In the genomic region with DNA sequence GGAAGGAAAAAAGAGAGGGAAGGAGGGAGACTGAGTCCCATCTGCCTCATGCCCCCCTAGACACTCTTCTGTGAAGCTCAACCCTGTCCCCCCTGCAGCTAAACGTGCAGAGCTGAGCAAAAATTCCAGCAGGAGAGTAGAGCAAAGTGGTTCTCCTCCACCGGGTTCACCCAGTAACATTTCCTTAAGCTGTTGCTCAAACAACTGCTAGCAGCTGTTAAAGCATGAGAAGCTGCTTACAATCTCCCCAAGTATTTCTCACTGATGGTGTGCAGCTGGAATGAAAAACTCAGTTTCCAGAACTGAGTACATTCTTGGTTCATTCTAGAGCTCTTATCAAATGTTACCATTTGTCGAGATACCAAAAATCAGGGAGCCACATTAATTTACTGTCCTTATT, we compare ENCODE assay signal across 32 cellular contexts.
DNase-seq lines count a peak whose midpoint lies in the region; ATAC-seq, FAIRE-seq and TF ChIP-seq lines count a peak whose summit lies in the region.
"Had no signal": no experiment of that assay in that cellular context is flagged by ENCODE, and none has a peak within 500 bp of the region (broad histone marks: within the 10 kb centered on the region; RNA-seq: fewer than 3 reads in every experiment).

No MANE protein-coding gene starts in this region.

- H2BK5ac ChIP-seq in mesenchymal stem cell (ENCODE audit: low read depth, low read length, poor library complexity, severe bottlenecking): no peak overlapping the region

- POLR2A ChIA-PET in endothelial cell of umbilical vein (lab: Charles Lee): no interaction called here
- POLR2A ChIA-PET in activated CD4-positive, alpha-beta memory T cell treated with anti-CD3 and anti-CD28 coated beads, Interleukin-2, amount 10 ng/mL, durations not matched to agents 7 days and 5 days (lab: Charles Lee): no interaction called here

- intact Hi-C loops in left cardiac atrium (cut with DNase I) (no loop called here), Right ventricle myocardium superior (cut with DNase I) (no loop called here), endothelial cell of umbilical vein (cut with micrococcal nuclease) (no loop called here), lower lobe of right lung (cut with DNase I) (no loop called here)

- H3K36me3 Mint-ChIP-seq in activated CD4-positive, alpha-beta memory T cell treated with anti-CD3 and anti-CD28 coated beads, Interleukin-2, amount 10 ng/mL, durations not matched to agents 7 days and 5 days (ENCODE audit: low read depth): peaks cover 33% of the 10 kb centered on the region
- peaks cover under 1 to 3% of the 10 kb centered on the region in 2 donors for H3K36me3 Mint-ChIP-seq in activated T-cell treated with anti-CD3 and anti-CD28 coated beads, Interleukin-2, amount 50 U/mL, for 72 hours (ENCODE audit: insufficient read depth in 2 of 2)

- H2BK15ac ChIP-seq in mesenchymal stem cell (ENCODE audit: low read depth, poor library complexity, severe bottlenecking): no peak overlapping the region

- no peaks in the 10 kb centered on the region for H3K9me3 Mint-ChIP-seq in activated CD4-positive, alpha-beta memory T cell treated with anti-CD3 and anti-CD28 coated beads, Interleukin-2, amount 10 ng/mL, durations not matched to agents 7 days and 5 days
- no peaks in the 10 kb centered on the region for H3K9me3 Mint-ChIP-seq in activated T-cell treated with anti-CD3 and anti-CD28 coated beads, Interleukin-2, amount 50 U/mL, for 72 hours
- H3K9me3 Mint-ChIP-seq: activated T-helper 2 cell treated with anti-CD3 and anti-CD28 coated beads, Interferon-gamma antibody, Interleukin-2, Interleukin-4, amounts not matched to agents 10 μg/mL and 5 μg/mL and 100 μg/mL, durations not matched to agents 14 hours and 24 hours and 36 hours; brain had no signal

- WGBS in mesenchymal stem cell: 55% methylated on average over 3 of the region's 3 CpGs

- H3K27me3 Mint-ChIP-seq in activated CD4-positive, alpha-beta memory T cell treated with anti-CD3 and anti-CD28 coated beads, Interleukin-2, amount 10 ng/mL, durations not matched to agents 7 days and 5 days: no peaks in the 10 kb centered on the region
- no peaks in the 10 kb centered on the region for H3K27me3 Mint-ChIP-seq in activated T-cell treated with anti-CD3 and anti-CD28 coated beads, Interleukin-2, amount 50 U/mL, for 72 hours (ENCODE audit: low read depth)
- H3K27me3 Mint-ChIP-seq: activated CD4-positive, alpha-beta T cell treated with anti-CD3 and anti-CD28 coated beads for 36 hours; brain had no signal

- H3K9me1 ChIP-seq in endothelial cell of umbilical vein (replicated peaks; ENCODE audit: control insufficient read depth, extremely low read depth, insufficient read depth, low read length): no peaks in the 10 kb centered on the region

- H3K36me3 ChIP-seq in endothelial cell of umbilical vein (ENCODE audit: control insufficient read depth in 2 of 2, extremely low read depth in 1 of 2, insufficient read depth in 2 of 2, low read length in 2 of 2) (no peaks in the 10 kb centered on the region), mesenchymal stem cell (ENCODE audit: control insufficient read depth in 1 of 2, insufficient read depth in 2 of 2, low read depth in 1 of 2, low read length in 2 of 2) (peaks cover 0 to 33% of the 10 kb centered on the region in 2 experiments), lower lobe of right lung (no peaks in the 10 kb centered on the region)
- H3K36me3 ChIP-seq: neutrophil had no signal

- H3K4me1 Mint-ChIP-seq in activated CD4-positive, alpha-beta memory T cell treated with anti-CD3 and anti-CD28 coated beads, Interleukin-2, amount 10 ng/mL, durations not matched to agents 7 days and 5 days: peaks cover 15% of the 10 kb centered on the region
- peaks cover 24% of the 10 kb centered on the region for H3K4me1 Mint-ChIP-seq in activated T-cell treated with anti-CD3 and anti-CD28 coated beads, Interleukin-2, amount 50 U/mL, for 72 hours (ENCODE audit: low read depth)

- no peak for TF ChIP-seq POLR2A in endothelial cell of umbilical vein (IDR thresholded peaks at IDR 0.05; ENCODE audit: low read depth, low read length)

- H4K8ac ChIP-seq in mesenchymal stem cell (ENCODE audit: low read length): no peak overlapping the region

- no peak overlapping the region for H3K4ac ChIP-seq in mesenchymal stem cell (ENCODE audit: low read depth in 1 of 2, low read length in 2 of 2)

- H3K4me1 ChIP-seq in endothelial cell of umbilical vein (ENCODE audit: control insufficient read depth, extremely low read depth, insufficient read depth, low read length) (peaks cover 3% of the 10 kb centered on the region), mesenchymal stem cell (ENCODE audit: control insufficient read depth, insufficient read depth, low read depth, low read length) (peaks cover 1% of the 10 kb centered on the region), lower lobe of right lung (no peaks in the 10 kb centered on the region)
- H3K4me1 ChIP-seq: tibial artery had no signal

- H3K27me3 ChIP-seq in endothelial cell of umbilical vein (ENCODE audit: control insufficient read depth in 2 of 2, insufficient read depth in 2 of 2, low read length in 2 of 2) (no peaks in the 10 kb centered on the region), mesenchymal stem cell (ENCODE audit: control insufficient read depth in 1 of 2, insufficient read depth in 1 of 2, low read length in 2 of 2) (no peaks in the 10 kb centered on the region), lower lobe of right lung (ENCODE audit: low read depth) (no peaks in the 10 kb centered on the region)
- H3K27me3 ChIP-seq: MG63, neutrophil, tibial artery had no signal

- TF ChIP-seq CTCF in endothelial cell of umbilical vein (IDR thresholded peaks at IDR 0.05; ENCODE audit: extremely low read depth in 1 of 2, insufficient read depth in 1 of 2, low read depth in 1 of 2, low read length in 2 of 2) (no peak), lower lobe of right lung (IDR thresholded peaks at IDR 0.05) (no peak)

- H4K91ac ChIP-seq in mesenchymal stem cell (ENCODE audit: low read length): no peak overlapping the region

- no peak overlapping the region for H3K27ac ChIP-seq in endothelial cell of umbilical vein (ENCODE audit: insufficient read depth, low read depth, low read length)
- no peak overlapping the region for H3K27ac ChIP-seq in mesenchymal stem cell (ENCODE audit: low read length, poor library complexity, severe bottlenecking)
- H3K27ac ChIP-seq in lower lobe of right lung: no peak overlapping the region
- H3K27ac ChIP-seq: epithelial cell of prostate, neutrophil, tibial artery had no signal

- H3K27ac Mint-ChIP-seq in activated CD4-positive, alpha-beta memory T cell treated with anti-CD3 and anti-CD28 coated beads, Interleukin-2, amount 10 ng/mL, durations not matched to agents 7 days and 5 days: no peak overlapping the region
- no peak overlapping the region for H3K27ac Mint-ChIP-seq in activated T-cell treated with anti-CD3 and anti-CD28 coated beads, Interleukin-2, amount 50 U/mL, for 72 hours
- H3K27ac Mint-ChIP-seq: activated CD4-positive, alpha-beta T cell treated with anti-CD3 and anti-CD28 coated beads for 36 hours; activated CD8-positive, alpha-beta T cell treated with anti-CD3 and anti-CD28 coated beads, Interleukin-2, amount 10 ng/mL, durations not matched to agents 7 days and 5 days; activated T-helper 2 cell treated with anti-CD3 and anti-CD28 coated beads, Interferon-gamma antibody, Interleukin-2, Interleukin-4, amounts not matched to agents 10 μg/mL and 5 μg/mL and 100 μg/mL, durations not matched to agents 14 hours and 24 hours and 36 hours had no signal

- no peak overlapping the region for H2AK5ac ChIP-seq in mesenchymal stem cell (ENCODE audit: low read length, severe bottlenecking)

- ATAC-seq in left cardiac atrium (peak; percentile 28 to 35), Right ventricle myocardium superior (ENCODE audit: poor library complexity) (no peak), lower lobe of right lung (no peak)
- no peak for ATAC-seq in activated T-cell treated with anti-CD3 and anti-CD28 coated beads, Interleukin-2, amount 50 U/mL, for 72 hours (replicated peaks in 1 of 2)
- ATAC-seq: activated CD4-positive, alpha-beta T cell treated with anti-CD3 and anti-CD28 coated beads for 36 hours; activated CD8-positive, alpha-beta T cell treated with anti-CD3 and anti-CD28 coated beads, Interleukin-2, amount 10 ng/mL, durations not matched to agents 7 days and 5 days; Panc1 had no signal

- peak; percentile 68 for FAIRE-seq in endothelial cell of umbilical vein (lab: Jason Lieb, UNC)
- FAIRE-seq: GM12892, kidney had no signal

- H3K79me1 ChIP-seq in mesenchymal stem cell (replicated peaks; ENCODE audit: low read length, poor library complexity, severe bottlenecking): peaks cover 16% of the 10 kb centered on the region

- H2AFZ ChIP-seq in endothelial cell of umbilical vein (ENCODE audit: low read depth, low read length) (no peak overlapping the region), mesenchymal stem cell (ENCODE audit: low read depth, low read length) (no peak overlapping the region)

- no peak overlapping the region for H3K4me3 Mint-ChIP-seq in activated CD4-positive, alpha-beta memory T cell treated with anti-CD3 and anti-CD28 coated beads, Interleukin-2, amount 10 ng/mL, durations not matched to agents 7 days and 5 days
- no peak overlapping the region for H3K4me3 Mint-ChIP-seq in activated T-cell treated with anti-CD3 and anti-CD28 coated beads, Interleukin-2, amount 50 U/mL, for 72 hours
- H3K4me3 Mint-ChIP-seq: activated CD4-positive, alpha-beta T cell treated with anti-CD3 and anti-CD28 coated beads for 36 hours; activated CD8-positive, alpha-beta T cell treated with anti-CD3 and anti-CD28 coated beads, Interleukin-2, amount 10 ng/mL, durations not matched to agents 7 days and 5 days; brain had no signal

- H3K18ac ChIP-seq in mesenchymal stem cell (ENCODE audit: low read depth in 1 of 2, low read length in 2 of 2): no peak overlapping the region

- H3K9ac ChIP-seq in endothelial cell of umbilical vein (replicated peaks; ENCODE audit: extremely low read depth, insufficient read depth, low read length) (no peak overlapping the region), mesenchymal stem cell (ENCODE audit: low read length) (no peak overlapping the region)

- no peak overlapping the region for H3K4me3 ChIP-seq in endothelial cell of umbilical vein (replicated peaks in 1 of 3; ENCODE audit: insufficient read depth in 1 of 3, low read depth in 1 of 3, low read length in 3 of 3)
- H3K4me3 ChIP-seq in mesenchymal stem cell (ENCODE audit: insufficient read depth in 1 of 2, low read depth in 1 of 2, low read length in 2 of 2): no peak overlapping the region
- no peak overlapping the region for H3K4me3 ChIP-seq in lower lobe of right lung
- H3K4me3 ChIP-seq: MG63, tibial artery had no signal

- no TSS peak for BruUV-seq in endothelial cell of umbilical vein (replicated peaks; lab: Mats Ljungman, UMichigan)

- H4K20me1 ChIP-seq in endothelial cell of umbilical vein (replicated peaks; ENCODE audit: control insufficient read depth, extremely low read depth, insufficient read depth, low read length): no peaks in the 10 kb centered on the region

- no peak overlapping the region for H2BK12ac ChIP-seq in mesenchymal stem cell (ENCODE audit: low read length in 2 of 2)

- DNase-seq in left cardiac atrium (no peak), Right ventricle myocardium superior (no peak), endothelial cell of umbilical vein (ENCODE audit: low read depth, low spot score) (no peak), mesenchymal stem cell (peak; percentile 42), kidney glomerular epithelial cell (lab: John Stamatoyannopoulos, UW) (no peak), lower lobe of right lung (no peak)
- DNase-seq in activated CD4-positive, alpha-beta memory T cell treated with anti-CD3 and anti-CD28 coated beads, Interleukin-2, amount 10 ng/mL, durations not matched to agents 7 days and 5 days: no peak
- no peak for DNase-seq in activated T-cell treated with anti-CD3 and anti-CD28 coated beads, Interleukin-2, amount 50 U/mL, for 72 hours
- DNase-seq: activated CD4-positive, alpha-beta T cell treated with anti-CD3 and anti-CD28 coated beads for 36 hours; activated CD8-positive, alpha-beta T cell treated with anti-CD3 and anti-CD28 coated beads, Interleukin-2, amount 10 ng/mL, durations not matched to agents 7 days and 5 days; activated naive CD4-positive, alpha-beta T cell treated with anti-CD3 and anti-CD28 coated beads, Interleukin-2, amount 50 U/mL, for 16 hours; amniotic stem cell; H7; head of caudate nucleus; KBM-7; kidney; mammary epithelial cell; MG63; NCI-H1417; NCI-H2081; NCI-H226; NCI-H526 treated with DMSO at 0.1 percent for 48 hours; SIG-M5; stimulated activated CD4-positive, alpha-beta T cell treated with anti-CD3 and anti-CD28 coated beads, Interleukin-4, amount 100 ng/mL, for 4 hours; SW 1271; tibial artery had no signal

- no peak overlapping the region for H3K14ac ChIP-seq in mesenchymal stem cell (ENCODE audit: low read length in 2 of 2)

- CTCF ChIA-PET in endothelial cell of umbilical vein (lab: Charles Lee): no interaction called here
- CTCF ChIA-PET in activated CD4-positive, alpha-beta memory T cell treated with anti-CD3 and anti-CD28 coated beads, Interleukin-2, amount 10 ng/mL, durations not matched to agents 7 days and 5 days (lab: Charles Lee): no interaction called here

- no peak overlapping the region for H2BK120ac ChIP-seq in mesenchymal stem cell (ENCODE audit: low read depth, low read length)

- no peaks in the 10 kb centered on the region for H3K9me3 ChIP-seq in endothelial cell of umbilical vein (replicated peaks; ENCODE audit: control insufficient read depth, insufficient read depth, low read length)
- H3K9me3 ChIP-seq in mesenchymal stem cell (ENCODE audit: control insufficient read depth, low read length): no peaks in the 10 kb centered on the region
- H3K9me3 ChIP-seq in lower lobe of right lung: no peaks in the 10 kb centered on the region
- H3K9me3 ChIP-seq: MG63, neutrophil, tibial artery had no signal

- H3K23ac ChIP-seq in mesenchymal stem cell (ENCODE audit: low read length in 2 of 2): no peak overlapping the region

- H3K79me2 ChIP-seq in endothelial cell of umbilical vein (ENCODE audit: control insufficient read depth, insufficient read depth, low read length): no peaks in the 10 kb centered on the region

- H3K4me2 ChIP-seq in endothelial cell of umbilical vein (ENCODE audit: insufficient read depth, low read length) (no peak overlapping the region), mesenchymal stem cell (ENCODE audit: low read length, poor library complexity, severe bottlenecking) (no peak overlapping the region)

- dilution Hi-C loops in endothelial cell of umbilical vein (cut with MboI; ENCODE audit: extremely low pct_ligation_motif_present, low sequenced_read_pairs): no loop called here

Comparison
In these comparisons a context has a peak if more than half of its experiments do, and no peak if none do; other contexts are left out.
1. ATAC-seq: peak in left cardiac atrium (2 of 2); none in Right ventricle myocardium superior (single experiment), lower lobe of right lung (0 of 2) and activated T-cell treated with anti-CD3 and anti-CD28 coated beads, Interleukin-2, amount 50 U/mL, for 72 hours (0 of 2).